ENCODE assay signal across 8 cellular contexts in the genomic region with DNA sequence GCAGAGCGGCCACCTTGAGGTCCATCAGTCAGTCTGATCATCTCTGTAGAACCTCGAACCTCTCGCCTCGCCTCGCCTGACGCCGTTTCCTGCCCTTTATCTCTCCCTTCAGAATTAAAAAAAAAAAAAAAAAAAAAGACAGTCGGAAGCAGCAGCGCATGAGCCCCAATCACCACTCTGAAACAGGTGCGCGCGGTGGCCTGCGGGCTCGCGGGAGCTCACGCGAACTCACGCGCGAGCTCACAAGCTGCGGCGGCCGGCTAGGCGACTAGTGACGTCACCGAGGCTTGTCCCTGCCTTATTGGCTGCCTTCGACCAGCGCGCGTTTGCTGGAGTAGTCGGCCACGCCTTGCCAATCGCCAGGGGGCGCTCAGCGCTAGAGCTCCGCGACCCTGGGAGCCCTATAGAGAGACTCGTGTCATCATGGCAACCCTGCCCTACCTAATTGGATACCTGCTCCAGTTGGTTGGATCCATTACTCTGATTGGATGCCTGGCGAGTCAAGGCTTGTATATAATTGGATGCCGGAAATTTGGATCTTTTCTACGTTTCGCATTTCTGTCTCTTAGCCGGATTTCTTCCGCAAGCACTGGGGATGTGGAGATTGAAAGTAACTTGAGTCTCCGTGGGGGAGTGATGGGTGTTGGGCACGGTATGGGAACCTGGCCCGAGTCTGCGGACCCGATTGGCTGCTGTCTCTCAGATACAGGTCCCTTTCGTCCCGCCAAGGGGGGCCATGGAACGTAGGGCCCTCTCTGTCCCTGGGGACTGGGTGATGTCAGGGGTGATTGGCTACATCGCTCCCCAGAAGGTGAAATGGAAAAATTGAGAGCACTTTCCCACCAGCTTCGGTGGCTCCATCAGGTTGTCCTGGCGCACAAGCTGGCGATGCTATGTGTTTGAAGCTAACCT. TPM values are rescaled to one million over a fixed set of nuclear protein-coding genes. Genes with fewer than 3 reads are reported as not detected.
A peak's percentile ranks its signal among the peaks of the same experiment; 100 is the strongest.
DNase-seq lines count a peak whose midpoint lies in the region; ATAC-seq, FAIRE-seq and TF ChIP-seq lines count a peak whose summit lies in the region.

No MANE protein-coding gene starts in this region.

- TF ChIP-seq CTCF in fibroblast of mammary gland (conservative IDR thresholded peaks at IDR 0.05; ENCODE audit: control insufficient read depth, insufficient read depth, low read depth, low read length) (peak; percentile 55), nephron (IDR thresholded peaks at IDR 0.05; ENCODE audit: unreplicated experiment in 3 of 3) (peak; percentile 68 to 80 (median 68))

- peak; percentile 71 for DNase-seq in GM12891 (ENCODE audit: insufficient read length, low spot score)
- DNase-seq in NOMO-1 (lab: John Stamatoyannopoulos, UW; ENCODE audit: unreplicated experiment in 2 of 2): peak; percentile 93 to 95
- peak; percentile 78 for DNase-seq in activated T-cell treated with anti-CD3 and anti-CD28 coated beads for 24 hours (ENCODE audit: low read depth)
- DNase-seq in fibroblast of mammary gland (ENCODE audit: low read depth): peak; percentile 85
- DNase-seq in stimulated activated naive CD4-positive, alpha-beta T cell (lab: John Stamatoyannopoulos, UW): peak; percentile 16 to 59 (median 50)
- DNase-seq in DMS153 (lab: John Stamatoyannopoulos, UW): no peak

- H3K27me3 Mint-ChIP-seq in nephron (ENCODE audit: low read depth): peaks cover 57% of the 10 kb centered on the region

- TF ChIP-seq POLR2A in GM12891 (IDR thresholded peaks at IDR 0.05; ENCODE audit: low read depth, low read length): no peak

- no peak for ATAC-seq in GM21381 (IDR thresholded peaks at IDR 0.05; ENCODE audit: unreplicated experiment)

- H3K4me3 Mint-ChIP-seq in nephron: peak overlapping the region in 2 of 3 experiments; percentile 5 to 26

- no peak overlapping the region for H3K4me3 ChIP-seq in fibroblast of mammary gland (ENCODE audit: control insufficient read depth, low read depth, low read length)

- peaks cover 4% of the 10 kb centered on the region for H3K36me3 Mint-ChIP-seq in nephron (ENCODE audit: low read depth)

- peaks cover 14% of the 10 kb centered on the region for H3K9me3 Mint-ChIP-seq in nephron

- no peaks in the 10 kb centered on the region for H3K4me1 Mint-ChIP-seq in nephron

- no peak for FAIRE-seq in GM12891 (lab: Jason Lieb, UNC)

- no peak overlapping the region for H3K27ac Mint-ChIP-seq in nephron

TF ChIP-seq in GM12891, 5 proteins besides CTCF, POLR2A, EP300 and RAD21:
- no peak for TF ChIP-seq PAX5 (IDR thresholded peaks at IDR 0.05; ENCODE audit: insufficient read depth, low read length, severe bottlenecking)
- TF ChIP-seq SPI1 (IDR thresholded peaks at IDR 0.05; ENCODE audit: low read depth, low read length): no peak
- TF ChIP-seq TAF1 (IDR thresholded peaks at IDR 0.05; ENCODE audit: low read depth, low read length): no peak
- no peak for TF ChIP-seq POU2F2 (IDR thresholded peaks at IDR 0.05; ENCODE audit: low read depth, low read length)
- TF ChIP-seq POLR2AphosphoS5 (IDR thresholded peaks at IDR 0.05; ENCODE audit: low read depth, low read length): no peak

RNA-seq across cellular contexts. Expression of a gene that starts 31.6 kb away (rescaled TPM):
- not detected for polyA plus RNA-seq in GM12891 (2012; ENCODE audit: low read depth, missing spikeins)

RNA-seq across cellular contexts. Expression of a gene that starts 39.9 kb away (rescaled TPM):
- polyA plus RNA-seq in GM12891 (2012; ENCODE audit: low read depth, missing spikeins): 0.09 TPM

RNA-seq across cellular contexts. Expression of a gene that starts 41.1 kb away (rescaled TPM):
- polyA plus RNA-seq in GM12891 (2012; ENCODE audit: low read depth, missing spikeins): not detected
